In genomic region chr15:75042730-75043508, GRCh38 we compare ENCODE assay signal across 8 cellular contexts. TPM values are rescaled to one million over a fixed set of nuclear protein-coding genes. Genes with fewer than 3 reads are reported as not detected.
DNase-seq lines count a peak whose midpoint lies in the region; ATAC-seq and TF ChIP-seq lines count a peak whose summit lies in the region.

No MANE protein-coding gene starts in this region.

- TF ChIP-seq POLR2A in GM18526 (IDR thresholded peaks at IDR 0.05; ENCODE audit: extremely low read depth, insufficient read length): peak; percentile 62

- 0 out of 2 replicates have a peak, but pooled peaks have one; percentile 24 for TF ChIP-seq CTCF in A673 (conservative IDR thresholded peaks at IDR 0.05; ENCODE audit: low read depth, low read length)
- TF ChIP-seq CTCF in psoas muscle (IDR thresholded peaks at IDR 0.05): peak; percentile 36

- intact Hi-C loops in A673 (cut with micrococcal nuclease; ENCODE audit: unreplicated experiment): no loop called here
- intact Hi-C loops in Right ventricle myocardium superior (cut with DNase I): loop anchor here (1.0 kb wide), 1 partner anchor 161 kb away; no protein-coding TSS in a partner anchor
- intact Hi-C loops in psoas muscle (cut with DNase I): loop anchor here in 1 of 2 donors (1.0 kb wide), 1 partner anchor 160 kb away; no protein-coding TSS in a partner anchor

- WGBS in psoas muscle, 3 donors: 47 to 61% (median 54%) methylated on average over 11 to 12 of the region's 12 CpGs

- DNase-seq in A673 (ENCODE audit: low spot score) (no peak), RPMI8226 (peak; percentile 100), Right ventricle myocardium superior (peak; percentile 92), psoas muscle (peak; percentile 78 to 80), foreskin melanocyte (no peak)
- peak; percentile 60 for DNase-seq in activated gamma-delta T cell treated with anti-CD3 and anti-CD28 coated beads, Interleukin-2, amount 50 U/mL, for 16 hours (ENCODE audit: low read depth)

- H3K27ac ChIP-seq in A673 (ENCODE audit: low read depth, low read length, poor library complexity, severe bottlenecking) (peak overlapping the region; percentile 42), psoas muscle (peak overlapping the region; percentile 73)

- POLR2A ChIA-PET in A673 (lab: Charles Lee; ENCODE audit: low non-redundant PET): no interaction called here

- peaks cover 12% of the 10 kb centered on the region for H3K4me1 ChIP-seq in A673 (ENCODE audit: insufficient read depth, low read length, poor library complexity, severe bottlenecking)
- H3K4me1 ChIP-seq in psoas muscle: peaks cover 47% of the 10 kb centered on the region

- H3K9me3 ChIP-seq in A673 (ENCODE audit: low read depth, low read length, poor library complexity, severe bottlenecking): no peaks in the 10 kb centered on the region
- no peaks in the 10 kb centered on the region for H3K9me3 ChIP-seq in psoas muscle

- H3K27me3 ChIP-seq in A673 (replicated peaks; ENCODE audit: insufficient read depth, low read depth, low read length, poor library complexity) (no peaks in the 10 kb centered on the region), psoas muscle (ENCODE audit: insufficient read depth in 3 of 3, low read length in 2 of 3) (no peaks in the 10 kb centered on the region)

- peak; percentile 69 for ATAC-seq in HG03025 (IDR thresholded peaks at IDR 0.05; ENCODE audit: low FRiP score, unreplicated experiment)
- peak; percentile 71 for ATAC-seq in Right ventricle myocardium superior (ENCODE audit: poor library complexity)
- peak; percentile 40 to 54 (median 48) for ATAC-seq in psoas muscle

- no peak overlapping the region for H3K4me3 ChIP-seq in A673 (ENCODE audit: low read depth, low read length, poor library complexity, severe bottlenecking)
- no peak overlapping the region for H3K4me3 ChIP-seq in psoas muscle

- H3K36me3 ChIP-seq in A673 (ENCODE audit: insufficient read depth, low read length, poor library complexity, severe bottlenecking) (no peaks in the 10 kb centered on the region), psoas muscle (ENCODE audit: insufficient read depth in 1 of 2, low read depth in 1 of 2) (peaks cover 0 to 6% of the 10 kb centered on the region in 2 donors)

- BruUV-seq in A673 (replicated peaks; lab: Mats Ljungman, UMichigan): no TSS peak

- CTCF ChIA-PET in A673 (lab: Charles Lee): no interaction called here

RNA-seq across cellular contexts. Expression of gene PPCDC, which starts 19.5 kb away (rescaled TPM):
- total RNA-seq in A673 (2021) (13.3 and 18.9 TPM in 2 replicates), Right ventricle myocardium superior (5.5 TPM), psoas muscle (10 to 100 TPM in 1 of 4 donors, 1 to 10 TPM in 3; 2.4 to 11.7 (median 4.9) TPM)
- 10 to 100 TPM; 13.9 to 26.1 (median 24.3) TPM for polyA plus RNA-seq in psoas muscle

RNA-seq across cellular contexts. Expression of gene SCAMP5, which starts 47.6 kb away (rescaled TPM):
- 3.8 and 5.8 TPM in 2 replicates for total RNA-seq in A673 (2021)
- 1.2 TPM for total RNA-seq in Right ventricle myocardium superior
- total RNA-seq in psoas muscle: 1 to 10 TPM in 1 of 4 donors, under 1 TPM in 2, not detected in 1; 0.23 to 6.3 (median 0.97) TPM
- polyA plus RNA-seq in psoas muscle: 1 to 10 TPM in 1 of 3 donors, under 1 TPM in 2; 0.03 to 2.1 (median 0.16) TPM

Comparison
In these comparisons a context has a peak if more than half of its experiments do, and no peak if none do; other contexts are left out.
1. DNase-seq: peak in RPMI8226 (single experiment), activated gamma-delta T cell treated with anti-CD3 and anti-CD28 coated beads, Interleukin-2, amount 50 U/mL, for 16 hours (single experiment), Right ventricle myocardium superior (single experiment) and psoas muscle (2 of 2); none in A673 (single experiment) and foreskin melanocyte (single experiment).
2. Peak in every context shown above with its lines, with median percentiles within 50 percentile points of each other: ATAC-seq.